In the genomic region with DNA sequence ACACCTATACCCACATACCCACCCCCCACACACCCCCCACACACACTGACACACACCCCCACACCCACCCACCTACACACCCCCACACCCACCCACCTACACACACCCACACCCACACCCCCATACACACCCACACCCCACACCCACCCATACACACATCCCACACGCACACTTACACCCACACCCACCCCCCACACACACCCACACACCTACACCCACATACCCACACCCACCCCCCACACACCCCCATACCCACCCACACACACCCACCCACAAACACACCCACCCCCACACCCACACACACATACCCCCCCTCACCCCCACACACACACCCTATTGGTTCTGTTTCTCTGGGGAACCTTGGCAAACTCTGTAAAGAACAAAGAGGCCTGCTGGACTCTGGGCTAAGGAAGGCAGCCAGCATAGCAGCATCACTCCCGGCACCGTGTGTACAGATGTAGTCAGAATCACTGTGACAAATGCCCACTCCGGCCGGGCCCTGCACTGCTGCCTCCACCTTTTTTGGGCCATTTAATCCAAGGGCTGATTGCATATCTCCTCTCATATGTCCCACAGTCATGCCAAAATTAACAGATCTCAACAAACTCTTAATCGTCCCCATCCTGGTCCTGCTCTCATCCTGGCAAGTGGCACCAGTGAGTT, we compare ENCODE assay signal across 24 cellular contexts. TPM values are rescaled to one million over a fixed set of nuclear protein-coding genes. Genes with fewer than 3 reads are reported as not detected.
A peak's percentile ranks its signal among the peaks of the same experiment; 100 is the strongest.
DNase-seq lines count a peak whose midpoint lies in the region; ATAC-seq and TF ChIP-seq lines count a peak whose summit lies in the region.
"Had no signal": no experiment of that assay in that cellular context is flagged by ENCODE, and none has a peak within 500 bp of the region (broad histone marks: within the 10 kb centered on the region; RNA-seq: fewer than 3 reads in every experiment).

No MANE protein-coding gene starts in this region.

- H2AFZ ChIP-seq in IMR-90 (replicated peaks; ENCODE audit: low read length, poor library complexity) (no peak overlapping the region), neural progenitor cell (replicated peaks) (no peak overlapping the region)

- no peak overlapping the region for H4K8ac ChIP-seq in IMR-90 (ENCODE audit: low read depth in 2 of 2, low read length in 2 of 2)

- H3K27me3 ChIP-seq in IMR-90 (ENCODE audit: control insufficient read depth, insufficient read depth, low read length) (no peaks in the 10 kb centered on the region), neural progenitor cell (peaks cover 46% of the 10 kb centered on the region)
- H3K27me3 ChIP-seq: BLaER1, vagina had no signal

- dilution Hi-C loops in IMR-90 (cut with HindIII; ENCODE audit: low sequenced_read_pairs, unreplicated experiment) = no loop called here

- no peak overlapping the region for H2BK20ac ChIP-seq in IMR-90 (ENCODE audit: low read depth, low read length)

- H3K27ac Mint-ChIP-seq in neural progenitor cell = peak overlapping the region; percentile 19
- H3K27ac Mint-ChIP-seq: activated naive CD4-positive, alpha-beta T cell treated with anti-CD3 and anti-CD28 coated beads for 36 hours had no signal

- 0% methylated on average over 1 of the region's 6 CpGs; no CpG with 5 or more reads in 1 of the 2 experiments for WGBS in IMR-90 (ENCODE audit: extremely low coverage in 2 of 2, insufficient read length in 1 of 2), 2 experiments

- no peak overlapping the region for H2AK9ac ChIP-seq in IMR-90 (replicated peaks; ENCODE audit: low read depth, low read length, poor library complexity)

- H3K4me3 Mint-ChIP-seq in neural progenitor cell = peak overlapping the region; percentile 65
- H3K4me3 Mint-ChIP-seq: activated naive CD4-positive, alpha-beta T cell treated with anti-CD3 and anti-CD28 coated beads for 36 hours; immature natural killer cell; naive B cell had no signal

- no peaks in the 10 kb centered on the region for H3K9me1 ChIP-seq in IMR-90 (ENCODE audit: insufficient read depth, low read length)

- no peaks in the 10 kb centered on the region for H3K36me3 Mint-ChIP-seq in neural progenitor cell
- H3K36me3 Mint-ChIP-seq: immature natural killer cell, naive B cell had no signal

- no peak overlapping the region for H2BK120ac ChIP-seq in IMR-90 (ENCODE audit: low read depth, low read length)

- TF ChIP-seq CTCF in IMR-90 (conservative IDR thresholded peaks at IDR 0.05; ENCODE audit: low read depth, low read length) (no peak), neural progenitor cell (IDR thresholded peaks at IDR 0.05) (no peak)

- no peaks in the 10 kb centered on the region for H3K36me3 ChIP-seq in IMR-90 (ENCODE audit: control insufficient read depth, insufficient read depth, low read length)
- H3K36me3 ChIP-seq in neural progenitor cell = no peaks in the 10 kb centered on the region
- H3K36me3 ChIP-seq: BLaER1, lower lobe of right lung, vagina, WERI-Rb-1 had no signal

- H3F3A ChIP-seq in neural progenitor cell (ENCODE audit: low read depth) = peaks cover 4% of the 10 kb centered on the region

- no peak overlapping the region for H3K4ac ChIP-seq in IMR-90 (ENCODE audit: low read depth, low read length)

- peaks cover 4% of the 10 kb centered on the region for H3K9me3 ChIP-seq in IMR-90 (ENCODE audit: control insufficient read depth, insufficient read depth, low read length)
- no peaks in the 10 kb centered on the region for H3K9me3 ChIP-seq in neural progenitor cell (ENCODE audit: low read depth)
- H3K9me3 ChIP-seq: BLaER1, lower lobe of right lung, vagina had no signal

- TF ChIP-seq POLR2A in IMR-90 (IDR thresholded peaks at IDR 0.05; ENCODE audit: low read depth, low read length) = no peak

- CTCF ChIA-PET in IMR-90 (lab: Yijun Ruan, JAX) = no interaction called here

- in situ Hi-C loops in IMR-90 (cut with MboI; ENCODE audit: low sequenced_read_pairs) = no loop called here

- no peak for TF ChIP-seq RAD21 in IMR-90 (IDR thresholded peaks at IDR 0.05; ENCODE audit: low read length)

- H3K14ac ChIP-seq in IMR-90 (replicated peaks; ENCODE audit: low read depth, low read length) = no peak overlapping the region

- no peak overlapping the region for H3K4me2 ChIP-seq in IMR-90 (ENCODE audit: low read depth, low read length)
- H3K4me2 ChIP-seq in neural progenitor cell = no peak overlapping the region

- intact Hi-C loops in IMR-90 (cut with micrococcal nuclease) (no loop called here), Right ventricle myocardium inferior (cut with DNase I) (loop anchor here (5.0 kb wide), 1 partner anchor 266 kb away; no protein-coding TSS in a partner anchor)

- H4K5ac ChIP-seq in IMR-90 (ENCODE audit: low read depth, low read length) = no peak overlapping the region

- no peak overlapping the region for H4K91ac ChIP-seq in IMR-90 (ENCODE audit: insufficient read depth, low read depth, low read length)

- H3K27me3 Mint-ChIP-seq in neural progenitor cell (ENCODE audit: insufficient read depth, low read depth) = peaks cover 9% of the 10 kb centered on the region

- H3K4me1 ChIP-seq in IMR-90 (ENCODE audit: control insufficient read depth, insufficient read depth, low read length) = no peaks in the 10 kb centered on the region
- H3K4me1 ChIP-seq in neural progenitor cell = peaks cover 6% of the 10 kb centered on the region
- H3K4me1 ChIP-seq: lower lobe of right lung, vagina had no signal

- H3K4me3 ChIP-seq in IMR-90 (ENCODE audit: insufficient read depth, low read depth, low read length) (no peak overlapping the region), neural progenitor cell (no peak overlapping the region)
- H3K4me3 ChIP-seq: BLaER1, lower lobe of right lung, skin epidermis, vagina had no signal

- H3K9ac ChIP-seq in IMR-90 (ENCODE audit: low read depth, low read length) (no peak overlapping the region), neural progenitor cell (no peak overlapping the region)
- H3K9ac ChIP-seq: BLaER1 had no signal

- H3K18ac ChIP-seq in IMR-90 (ENCODE audit: low read depth, low read length) = no peak overlapping the region

- H2BK5ac ChIP-seq in IMR-90 (ENCODE audit: low read depth, low read length, poor library complexity, severe bottlenecking) = peak overlapping the region; percentile 19

- no peak overlapping the region for H2BK15ac ChIP-seq in IMR-90 (ENCODE audit: low read depth, low read length)

- H3K79me2 ChIP-seq in neural progenitor cell (ENCODE audit: low read depth) = no peaks in the 10 kb centered on the region

- DNase-seq in activated CD4-positive, alpha-beta T cell treated with anti-CD3 and anti-CD28 coated beads for 48 hours = peak; percentile 10
- DNase-seq in activated CD4-positive, alpha-beta T cell treated with anti-CD3 and anti-CD28 coated beads, Interleukin-2, amount 50 U/mL, for 48 hours = no peak
- no peak for DNase-seq in IMR-90
- no peak for DNase-seq in Right ventricle myocardium inferior (ENCODE audit: missing footprints)
- DNase-seq in neural progenitor cell (ENCODE audit: low spot score) = no peak
- no peak for DNase-seq in NCI-H1694 (lab: John Stamatoyannopoulos, UW)
- DNase-seq: activated naive CD4-positive, alpha-beta T cell treated with anti-CD3 and anti-CD28 coated beads for 36 hours; Calu3; EL; immature natural killer cell; lower lobe of right lung; naive B cell; NCI-H146; NCI-H774; stimulated activated CD4-positive, alpha-beta T cell treated with anti-CD3 and anti-CD28 coated beads, Interleukin-4, amount 100 ng/mL, for 24 hours; WERI-Rb-1 had no signal

- no peaks in the 10 kb centered on the region for H4K20me1 ChIP-seq in IMR-90 (ENCODE audit: insufficient read depth, low read length)
- no peaks in the 10 kb centered on the region for H4K20me1 ChIP-seq in neural progenitor cell (ENCODE audit: low read depth)
- H4K20me1 ChIP-seq: BLaER1 had no signal

- peaks cover 45% of the 10 kb centered on the region for H3K4me1 Mint-ChIP-seq in neural progenitor cell

- no TSS peak for BruUV-seq in IMR-90 (replicated peaks; lab: Mats Ljungman, UMichigan)

- no peaks in the 10 kb centered on the region for H3K79me1 ChIP-seq in IMR-90 (ENCODE audit: low read depth in 1 of 2, low read length in 2 of 2)

- H3K56ac ChIP-seq in IMR-90 (ENCODE audit: extremely low read depth, insufficient read depth, low read length) = no peak overlapping the region

- H3K9me3 Mint-ChIP-seq in neural progenitor cell = peaks cover 2% of the 10 kb centered on the region
- H3K9me3 Mint-ChIP-seq: activated naive CD4-positive, alpha-beta T cell treated with anti-CD3 and anti-CD28 coated beads for 36 hours; immature natural killer cell; naive B cell had no signal

- no peak overlapping the region for H2AK5ac ChIP-seq in IMR-90 (ENCODE audit: low read depth, low read length)

- no peak overlapping the region for H3K23ac ChIP-seq in IMR-90 (ENCODE audit: low read depth, low read length)

- H3K27ac ChIP-seq in IMR-90 (ENCODE audit: insufficient read depth, low read length) (no peak overlapping the region), neural progenitor cell (no peak overlapping the region)
- H3K27ac ChIP-seq: BLaER1, lower lobe of right lung, skin epidermis, vagina, WERI-Rb-1 had no signal

- ATAC-seq in IMR-90 (ENCODE audit: low read depth) = no peak
- peak; percentile 26 for ATAC-seq in Right ventricle myocardium inferior
- ATAC-seq in GM18511 (IDR thresholded peaks at IDR 0.05; ENCODE audit: unreplicated experiment) = no peak
- no peak for ATAC-seq in GM18868 (IDR thresholded peaks at IDR 0.05; ENCODE audit: unreplicated experiment)
- ATAC-seq: PC-3 had no signal

- POLR2A ChIA-PET in IMR-90 (lab: Charles Lee; ENCODE audit: unreplicated experiment) = no interaction called here

TF ChIP-seq in IMR-90, 13 proteins besides CTCF, POLR2A, EP300 and RAD21:
- TF ChIP-seq, protein P1, sequence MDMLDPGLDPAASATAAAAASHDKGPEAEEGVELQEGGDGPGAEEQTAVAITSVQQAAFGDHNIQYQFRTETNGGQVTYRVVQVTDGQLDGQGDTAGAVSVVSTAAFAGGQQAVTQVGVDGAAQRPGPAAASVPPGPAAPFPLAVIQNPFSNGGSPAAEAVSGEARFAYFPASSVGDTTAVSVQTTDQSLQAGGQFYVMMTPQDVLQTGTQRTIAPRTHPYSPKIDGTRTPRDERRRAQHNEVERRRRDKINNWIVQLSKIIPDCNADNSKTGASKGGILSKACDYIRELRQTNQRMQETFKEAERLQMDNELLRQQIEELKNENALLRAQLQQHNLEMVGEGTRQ (IDR thresholded peaks at IDR 0.05; ENCODE audit: low read depth, low read length) = no peak
- TF ChIP-seq FOS (IDR thresholded peaks at IDR 0.05; ENCODE audit: low read depth, low read length) = no peak
- TF ChIP-seq CEBPB (IDR thresholded peaks at IDR 0.05; ENCODE audit: low read depth, low read length) = no peak
- TF ChIP-seq CHD1 (IDR thresholded peaks at IDR 0.05; ENCODE audit: low read depth, low read length) = no peak

RNA-seq across cellular contexts. Expression of a gene that starts 42.3 kb away (rescaled TPM):
- total RNA-seq in IMR-90 (2012; rRNA removed) (not detected in 2 replicates), Right ventricle myocardium inferior (22.5 TPM), neural progenitor cell (ENCODE audit: low replicate concordance) (1.3 TPM in 1 of 2 replicates, not detected in the other)
- polyA plus RNA-seq in IMR-90 (2012; rRNA removed) = not detected in 2 replicates
- not detected in 2 replicates for polyA plus RNA-seq in IMR-90 (2012; cell fraction: cytosol; rRNA removed)
- 0.03 TPM in 1 of 2 replicates, not detected in the other for polyA plus RNA-seq in IMR-90 (2012; cell fraction: nucleus; rRNA removed; ENCODE audit: low replicate concordance)
- total RNA-seq: A172, Calu3, PC-3, SK-MEL-5 had no signal

Comparison
In these comparisons a context has a peak if more than half of its experiments do, and no peak if none do; other contexts are left out.
1. RNA of a gene that starts 42.3 kb away (total RNA-seq): 22.5 TPM in Right ventricle myocardium inferior (single experiment); 1.3 TPM in neural progenitor cell and not detected in IMR-90; every median in the first group is over 10 times any median in the second.